In the genomic region with DNA sequence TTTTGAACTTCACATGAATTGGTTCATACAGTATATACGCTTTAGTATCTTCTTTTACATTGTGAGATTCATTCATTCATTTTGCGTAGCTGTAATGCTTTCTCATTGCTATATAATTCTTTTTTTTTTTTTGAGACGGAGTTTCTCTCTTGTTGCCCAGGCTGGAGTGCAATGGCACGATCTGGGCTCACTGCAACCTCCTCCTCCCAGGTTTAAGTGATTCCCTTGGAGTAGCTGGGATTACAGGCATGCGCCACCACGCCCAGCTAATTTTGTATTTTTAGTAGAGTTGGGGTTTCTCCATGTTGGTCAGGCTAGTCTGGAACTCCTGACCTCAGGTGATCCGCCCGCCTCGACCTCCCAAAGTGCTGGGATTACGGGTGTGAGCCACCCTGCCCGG, we compare ENCODE assay signal across 8 cellular contexts. TPM values are rescaled to one million over a fixed set of nuclear protein-coding genes. Genes with fewer than 3 reads are reported as not detected.
DNase-seq lines count a peak whose midpoint lies in the region; ATAC-seq and TF ChIP-seq lines count a peak whose summit lies in the region.
"Not testable (repeated sequence)": the region's sequence is repeated elsewhere in the genome, so short reads cannot be mapped to it uniquely, and the experiment has no call there.

No MANE protein-coding gene starts in this region.

- H3K9me2 ChIP-seq in SU-DHL-6 (replicated peaks; ENCODE audit: insufficient read depth, low read length) = not testable (repeated sequence)

- H3K4me3 ChIP-seq in CD8-positive, alpha-beta T cell (ENCODE audit: low read depth, low read length) = not testable (repeated sequence)
- H3K4me3 ChIP-seq in HUES6 (ENCODE audit: low read depth, low read length) = peak overlapping the region; percentile 75
- H3K4me3 ChIP-seq in SU-DHL-6 (ENCODE audit: insufficient read depth, low read length, poor library complexity, severe bottlenecking) = peak overlapping the region; percentile 69
- H3K4me3 ChIP-seq in duodenal mucosa (ENCODE audit: low read depth in 1 of 2, low read length in 2 of 2) = peak overlapping the region; percentile 89 to 97
- H3K4me3 ChIP-seq in right cardiac atrium (ENCODE audit: low read length) = peak overlapping the region; percentile 96

- not testable (repeated sequence) for H2AFZ ChIP-seq in SU-DHL-6 (ENCODE audit: low read depth, low read length, severe bottlenecking)

- H3K36me3 ChIP-seq in CD8-positive, alpha-beta T cell (ENCODE audit: insufficient read depth, low read length); HUES6 (ENCODE audit: control insufficient read depth, insufficient read depth, low read length); SU-DHL-6 (ENCODE audit: low read length); duodenal mucosa (ENCODE audit: control insufficient read depth in 1 of 2, insufficient read depth in 2 of 2, low read length in 2 of 2): not testable (repeated sequence)

- H3K27me3 Mint-ChIP-seq in CD8-positive, alpha-beta T cell (ENCODE audit: low read depth); activated naive CD4-positive, alpha-beta T cell treated with anti-CD3 and anti-CD28 coated beads for 36 hours (ENCODE audit: low read depth); natural killer cell (ENCODE audit: low read depth in 2 of 2); stimulated activated memory B cell treated with anti-CD40 and anti-IgM and Interleukin-4, amounts not matched to agents 10 μg/mL and 1 μg/mL and 100 μg/mL, for 72 hours: not testable (repeated sequence)

- H3K9me3 ChIP-seq in CD8-positive, alpha-beta T cell (ENCODE audit: low read length); HUES6 (ENCODE audit: control insufficient read depth, insufficient read depth, low read depth, low read length); SU-DHL-6 (ENCODE audit: insufficient read depth, low read length); duodenal mucosa (ENCODE audit: control insufficient read depth in 1 of 2, low read length in 2 of 2); right cardiac atrium (ENCODE audit: control insufficient read depth, low read length): not testable (repeated sequence)

- H3K9me3 Mint-ChIP-seq in CD8-positive, alpha-beta T cell; activated naive CD4-positive, alpha-beta T cell treated with anti-CD3 and anti-CD28 coated beads for 36 hours; natural killer cell; stimulated activated memory B cell treated with anti-CD40 and anti-IgM and Interleukin-4, amounts not matched to agents 10 μg/mL and 1 μg/mL and 100 μg/mL, for 72 hours: not testable (repeated sequence)

- not testable (repeated sequence) for ATAC-seq in CD8-positive, alpha-beta T cell; right cardiac atrium; natural killer cell; stimulated activated memory B cell treated with anti-CD40 and anti-IgM and Interleukin-4, amounts not matched to agents 10 μg/mL and 1 μg/mL and 100 μg/mL, for 72 hours

- CTCF ChIA-PET in CD8-positive, alpha-beta T cell (lab: Charles Lee) = interaction anchor here (1.0 kb wide), 1 partner anchor 20 kb away, joined by 3 read pairs; no protein-coding TSS in a partner anchor
- CTCF ChIA-PET in activated naive CD4-positive, alpha-beta T cell treated with anti-CD3 and anti-CD28 coated beads for 36 hours (lab: Charles Lee) = not testable (repeated sequence)

- H3F3A ChIP-seq in SU-DHL-6 (ENCODE audit: insufficient read depth) = peaks cover 17% of the 10 kb centered on the region

- H3K4me2 ChIP-seq in SU-DHL-6 (ENCODE audit: low read depth, low read length, poor library complexity, severe bottlenecking) = peak overlapping the region; percentile 89

- H3K4me1 ChIP-seq in CD8-positive, alpha-beta T cell (ENCODE audit: insufficient read depth, low read length) = peaks cover 18% of the 10 kb centered on the region
- H3K4me1 ChIP-seq in HUES6 (ENCODE audit: control insufficient read depth, insufficient read depth, low read length) (peaks cover 12% of the 10 kb centered on the region), duodenal mucosa (ENCODE audit: control insufficient read depth in 1 of 2, insufficient read depth in 2 of 2, low read length in 2 of 2) (peaks cover 10 to 20% of the 10 kb centered on the region in 2 donors)
- not testable (repeated sequence) for H3K4me1 ChIP-seq in right cardiac atrium (ENCODE audit: control insufficient read depth, insufficient read depth, low read length)

- not testable (repeated sequence) for DNase-seq in CD8-positive, alpha-beta T cell; activated naive CD4-positive, alpha-beta T cell treated with anti-CD3 and anti-CD28 coated beads for 36 hours; right cardiac atrium; natural killer cell

- peaks cover 64% of the 10 kb centered on the region for H3K79me2 ChIP-seq in SU-DHL-6 (ENCODE audit: insufficient read depth, low read length)

- intact Hi-C loops in CD8-positive, alpha-beta T cell (cut with DNase I, micrococcal nuclease); activated naive CD4-positive, alpha-beta T cell treated with anti-CD3 and anti-CD28 coated beads for 36 hours (cut with micrococcal nuclease); right cardiac atrium (cut with DNase I); natural killer cell (cut with micrococcal nuclease): not testable (repeated sequence)

- H4K20me1 ChIP-seq in SU-DHL-6 (ENCODE audit: low read depth, low read length) = not testable (repeated sequence)

- H3K36me3 Mint-ChIP-seq in CD8-positive, alpha-beta T cell = peaks cover 28% of the 10 kb centered on the region
- not testable (repeated sequence) for H3K36me3 Mint-ChIP-seq in activated naive CD4-positive, alpha-beta T cell treated with anti-CD3 and anti-CD28 coated beads for 36 hours (ENCODE audit: low read depth); natural killer cell
- H3K36me3 Mint-ChIP-seq in stimulated activated memory B cell treated with anti-CD40 and anti-IgM and Interleukin-4, amounts not matched to agents 10 μg/mL and 1 μg/mL and 100 μg/mL, for 72 hours = peaks cover 14% of the 10 kb centered on the region

- H3K9ac ChIP-seq in HUES6 (ENCODE audit: low read length) = not testable (repeated sequence)
- H3K9ac ChIP-seq in SU-DHL-6 (ENCODE audit: low read length) = peak overlapping the region; percentile 92
- peak overlapping the region in 1 of 2 donors; percentile 91 for H3K9ac ChIP-seq in duodenal mucosa (ENCODE audit: low read depth in 1 of 2, low read length in 2 of 2)

- H3K4me3 Mint-ChIP-seq in CD8-positive, alpha-beta T cell = peak overlapping the region; percentile 97
- peak overlapping the region; percentile 87 for H3K4me3 Mint-ChIP-seq in activated naive CD4-positive, alpha-beta T cell treated with anti-CD3 and anti-CD28 coated beads for 36 hours
- H3K4me3 Mint-ChIP-seq in natural killer cell = peak overlapping the region; percentile 100
- peak overlapping the region; percentile 73 for H3K4me3 Mint-ChIP-seq in stimulated activated memory B cell treated with anti-CD40 and anti-IgM and Interleukin-4, amounts not matched to agents 10 μg/mL and 1 μg/mL and 100 μg/mL, for 72 hours

- not testable (repeated sequence) for H3K27me3 ChIP-seq in CD8-positive, alpha-beta T cell (ENCODE audit: insufficient read depth, low read length); HUES6 (ENCODE audit: control insufficient read depth, insufficient read depth, low read length); SU-DHL-6 (ENCODE audit: low read length); duodenal mucosa (ENCODE audit: control insufficient read depth in 1 of 2, insufficient read depth in 2 of 2, low read length in 2 of 2); right cardiac atrium (ENCODE audit: control insufficient read depth, insufficient read depth)

- peaks cover 49% of the 10 kb centered on the region for H3K4me1 Mint-ChIP-seq in CD8-positive, alpha-beta T cell (ENCODE audit: low read depth)
- peaks cover 38% of the 10 kb centered on the region for H3K4me1 Mint-ChIP-seq in activated naive CD4-positive, alpha-beta T cell treated with anti-CD3 and anti-CD28 coated beads for 36 hours (ENCODE audit: low read depth)
- H3K4me1 Mint-ChIP-seq in natural killer cell = peaks cover 36 to 41% of the 10 kb centered on the region in 2 donors
- peaks cover 34% of the 10 kb centered on the region for H3K4me1 Mint-ChIP-seq in stimulated activated memory B cell treated with anti-CD40 and anti-IgM and Interleukin-4, amounts not matched to agents 10 μg/mL and 1 μg/mL and 100 μg/mL, for 72 hours

- not testable (repeated sequence) for H3K27ac ChIP-seq in CD8-positive, alpha-beta T cell (ENCODE audit: low read depth, low read length); HUES6 (ENCODE audit: low read depth, low read length); duodenal mucosa (ENCODE audit: low read depth, low read length); right cardiac atrium (ENCODE audit: low read length)
- peak overlapping the region; percentile 67; the same call in 1 of the 2 replicates for H3K27ac ChIP-seq in SU-DHL-6 (ENCODE audit: low read depth, low read length)

- 80% methylated on average over 11 of the region's 11 CpGs for WGBS in right cardiac atrium

- H3K27ac Mint-ChIP-seq in CD8-positive, alpha-beta T cell = peak overlapping the region; percentile 66
- not testable (repeated sequence) for H3K27ac Mint-ChIP-seq in activated naive CD4-positive, alpha-beta T cell treated with anti-CD3 and anti-CD28 coated beads for 36 hours
- H3K27ac Mint-ChIP-seq in natural killer cell = peak overlapping the region; percentile 88 to 92
- H3K27ac Mint-ChIP-seq in stimulated activated memory B cell treated with anti-CD40 and anti-IgM and Interleukin-4, amounts not matched to agents 10 μg/mL and 1 μg/mL and 100 μg/mL, for 72 hours = peak overlapping the region; percentile 90

- POLR2A ChIA-PET in CD8-positive, alpha-beta T cell (lab: Charles Lee) = not testable (repeated sequence)

- TF ChIP-seq CTCF in CD8-positive, alpha-beta T cell (IDR thresholded peaks at IDR 0.05); SU-DHL-6 (IDR thresholded peaks at IDR 0.05; ENCODE audit: insufficient read depth, low read length, poor library complexity, severe bottlenecking); natural killer cell (IDR thresholded peaks at IDR 0.05): not testable (repeated sequence)

RNA-seq across cellular contexts. Expression of a gene that starts 1.3 kb away (rescaled TPM):
- total RNA-seq in CD8-positive, alpha-beta T cell = 1 to 10 TPM; 6.7 to 7.0 TPM
- 10 to 100 TPM; 63.0 to 65.0 TPM for total RNA-seq in activated naive CD4-positive, alpha-beta T cell treated with anti-CD3 and anti-CD28 coated beads for 36 hours
- 10 to 100 TPM; 53.7 to 78.6 (median 63.5) TPM for total RNA-seq in right cardiac atrium
- polyA plus RNA-seq in right cardiac atrium = 48.5 TPM
- total RNA-seq in natural killer cell = 10 to 100 TPM in 1 of 3 donors, 1 to 10 TPM in 2; 8.5 to 15.1 (median 9.4) TPM

RNA-seq across cellular contexts. Expression of a gene that starts 5.3 kb away (rescaled TPM):
- 10 to 100 TPM; 34.3 to 35.8 TPM for total RNA-seq in CD8-positive, alpha-beta T cell
- 100 to 1,000 TPM; 164 to 168 TPM for total RNA-seq in activated naive CD4-positive, alpha-beta T cell treated with anti-CD3 and anti-CD28 coated beads for 36 hours
- 100 to 1,000 TPM; 188 to 204 (median 201) TPM for total RNA-seq in right cardiac atrium
- polyA plus RNA-seq in right cardiac atrium = 132 TPM
- 10 to 100 TPM; 54.5 to 62.6 (median 59.0) TPM for total RNA-seq in natural killer cell
